In genomic region chr9:127893392-127893791, GRCh38 we compare ENCODE assay signal across 29 cellular contexts.
"Had no signal": no experiment of that assay in that cellular context is flagged by ENCODE, and none has a peak within 500 bp of the region (broad histone marks: within the 10 kb centered on the region; RNA-seq: fewer than 3 reads in every experiment).

No MANE protein-coding gene starts in this region.

- ATAC-seq: activated naive CD4-positive, alpha-beta T cell treated with anti-CD3 and anti-CD28 coated beads, Interleukin-2, amount 50 U/mL, for 72 hours; activated T-cell treated with anti-CD3 and anti-CD28 coated beads, Interleukin-2, amount 50 U/mL, for 4 hours; body of pancreas; effector memory CD8-positive, alpha-beta T cell; gastroesophageal sphincter; heart right ventricle; T-helper 17 cell; WTC11 had no signal

- H3K27ac Mint-ChIP-seq: activated CD4-positive, alpha-beta memory T cell treated with anti-CD3 and anti-CD28 coated beads, Interleukin-2, amount 10 ng/mL, durations not matched to agents 7 days and 5 days; activated CD4-positive, alpha-beta T cell treated with anti-CD3 and anti-CD28 coated beads, Interleukin-2, amount 10 ng/mL, durations not matched to agents 7 days and 5 days; activated naive CD4-positive, alpha-beta T cell treated with anti-CD3 and anti-CD28 coated beads, Interleukin-2, amount 10 ng/mL, durations not matched to agents 7 days and 5 days; activated T-helper 1 cell treated with anti-CD3 and anti-CD28 coated beads, Interleukin-12 subunit alpha, Interleukin-12 subunit beta, Interleukin-2, Interleukin-4 antibody, amounts not matched to agents 30 ng/mL and 10 ng/mL and 1 ng/mL, durations not matched to agents 14 hours and 24 hours and 36 hours; T-helper 2 cell treated with Interferon-gamma antibody and Interleukin-4, amounts not matched to agents 5 μg/mL and 100 μg/mL, for 36 hours; WTC11 had no signal

- DNase-seq: activated CD4-positive, alpha-beta memory T cell treated with anti-CD3 and anti-CD28 coated beads, Interleukin-2, amount 10 ng/mL, durations not matched to agents 7 days and 5 days; activated CD4-positive, alpha-beta T cell treated with anti-CD3 and anti-CD28 coated beads for 1 hour; activated CD4-positive, alpha-beta T cell treated with anti-CD3 and anti-CD28 coated beads for 4 hours; activated CD4-positive, alpha-beta T cell treated with anti-CD3 and anti-CD28 coated beads, Interleukin-2, amount 10 ng/mL, durations not matched to agents 7 days and 5 days; activated CD4-positive, alpha-beta T cell treated with anti-CD3 and anti-CD28 coated beads, Interleukin-2, amount 50 U/mL, for 4 hours; activated CD8-positive, alpha-beta memory T cell treated with anti-CD3 and anti-CD28 coated beads, Interleukin-2, amount 50 U/mL, for 48 hours; activated gamma-delta T cell; activated naive CD4-positive, alpha-beta T cell; activated naive CD4-positive, alpha-beta T cell treated with anti-CD3 and anti-CD28 coated beads, Interleukin-2, amount 10 ng/mL, durations not matched to agents 7 days and 5 days; activated T-cell treated with anti-CD3 and anti-CD28 coated beads for 4 hours; activated T-cell treated with anti-CD3 and anti-CD28 coated beads, Interleukin-2, amount 50 U/mL, for 4 hours; adrenal gland; aorta; body of pancreas; cortex of kidney; dermis blood vessel endothelial cell; effector CD4-positive, alpha-beta T cell; effector memory CD8-positive, alpha-beta T cell; esophagus squamous epithelium; foreskin melanocyte; heart right ventricle; T-helper 1 cell; T-helper 17 cell; T1000 had no signal

- H3K4me3 Mint-ChIP-seq: activated CD4-positive, alpha-beta memory T cell treated with anti-CD3 and anti-CD28 coated beads, Interleukin-2, amount 10 ng/mL, durations not matched to agents 7 days and 5 days; activated CD4-positive, alpha-beta T cell treated with anti-CD3 and anti-CD28 coated beads, Interleukin-2, amount 10 ng/mL, durations not matched to agents 7 days and 5 days; activated naive CD4-positive, alpha-beta T cell treated with anti-CD3 and anti-CD28 coated beads, Interleukin-2, amount 10 ng/mL, durations not matched to agents 7 days and 5 days; activated T-cell treated with anti-CD3 and anti-CD28 coated beads, Interleukin-2, amount 50 U/mL, for 4 hours; activated T-helper 1 cell treated with anti-CD3 and anti-CD28 coated beads, Interleukin-12 subunit alpha, Interleukin-12 subunit beta, Interleukin-2, Interleukin-4 antibody, amounts not matched to agents 30 ng/mL and 10 ng/mL and 1 ng/mL, durations not matched to agents 14 hours and 24 hours and 36 hours; effector memory CD8-positive, alpha-beta T cell; T-helper 17 cell; T-helper 2 cell treated with Interferon-gamma antibody and Interleukin-4, amounts not matched to agents 5 μg/mL and 100 μg/mL, for 36 hours; WTC11 had no signal

- H3K9me3 Mint-ChIP-seq: activated naive CD4-positive, alpha-beta T cell treated with anti-CD3 and anti-CD28 coated beads, Interleukin-2, amount 50 U/mL, for 72 hours; effector memory CD8-positive, alpha-beta T cell had no signal

- H3K27me3 Mint-ChIP-seq: activated CD4-positive, alpha-beta memory T cell treated with anti-CD3 and anti-CD28 coated beads, Interleukin-2, amount 10 ng/mL, durations not matched to agents 7 days and 5 days; activated CD4-positive, alpha-beta T cell treated with anti-CD3 and anti-CD28 coated beads, Interleukin-2, amount 10 ng/mL, durations not matched to agents 7 days and 5 days; activated naive CD4-positive, alpha-beta T cell treated with anti-CD3 and anti-CD28 coated beads, Interleukin-2, amount 10 ng/mL, durations not matched to agents 7 days and 5 days; effector memory CD8-positive, alpha-beta T cell; T-helper 17 cell had no signal
